6 cellular contexts compared by ENCODE assay signal in genomic region chr10:46593307-46593706, GRCh38. TPM values are rescaled to one million over a fixed set of nuclear protein-coding genes. Genes with fewer than 3 reads are reported as not detected.
"Had no signal": no experiment of that assay in that cellular context is flagged by ENCODE, and none has a peak within 500 bp of the region (broad histone marks: within the 10 kb centered on the region; RNA-seq: fewer than 3 reads in every experiment).

No MANE protein-coding gene starts in this region.

RNA-seq across cellular contexts. Expression of gene SYT15, which starts 14.4 kb away (rescaled TPM):
- total RNA-seq: HT-29 had no signal

RNA-seq across cellular contexts. Expression of gene GPRIN2, which starts 36.8 kb away (rescaled TPM):
- total RNA-seq: HepG2, HT1080, K562 had no signal
- polyA plus RNA-seq: HepG2, IgD-negative memory B cell, IMR-90, K562 had no signal
